16 cellular contexts compared by ENCODE assay signal in the genomic region with DNA sequence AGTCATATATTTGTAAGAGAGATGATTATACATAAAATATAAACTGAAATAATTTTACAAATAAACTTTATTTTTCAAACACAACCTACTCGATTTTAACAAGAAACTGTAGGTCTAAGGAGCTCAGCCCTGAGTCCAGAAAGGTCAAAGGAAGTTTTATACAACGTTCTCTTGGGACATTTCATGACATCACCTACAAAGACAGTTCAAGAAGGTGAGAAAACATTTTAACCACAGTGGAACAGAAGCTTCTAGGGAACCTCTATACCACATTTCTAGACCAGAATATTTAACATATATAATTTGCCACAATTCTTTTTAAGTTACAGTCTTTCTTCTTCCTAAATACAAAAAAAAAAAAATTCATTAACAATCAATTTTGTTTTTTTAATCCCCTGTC. TPM values are rescaled to one million over a fixed set of nuclear protein-coding genes. Genes with fewer than 3 reads are reported as not detected.
DNase-seq lines count a peak whose midpoint lies in the region; ATAC-seq and FAIRE-seq lines count a peak whose summit lies in the region.
"Had no signal": no experiment of that assay in that cellular context is flagged by ENCODE, and none has a peak within 500 bp of the region (broad histone marks: within the 10 kb centered on the region; RNA-seq: fewer than 3 reads in every experiment).

No MANE protein-coding gene starts in this region.

- H3K27ac Mint-ChIP-seq in activated CD4-positive, alpha-beta T cell treated with anti-CD3 and anti-CD28 coated beads, Interleukin-2, amount 10 ng/mL, durations not matched to agents 24 days and 14 days, result peak overlapping the region; percentile 95
- peak overlapping the region; percentile 97 for H3K27ac Mint-ChIP-seq in activated naive CD8-positive, alpha-beta T cell
- no peak overlapping the region for H3K27ac Mint-ChIP-seq in activated CD4-positive, alpha-beta T cell treated with anti-CD3 and anti-CD28 coated beads, Interleukin-2, amount 10 ng/mL, durations not matched to agents 7 days and 5 days

- WGBS in small intestine, 3 donors, result 28 to 61% (median 35%) methylated on average over 2 of the region's 2 CpGs

- no peak overlapping the region for H3K27ac ChIP-seq in small intestine (ENCODE audit: low read depth in 1 of 2, low read length in 1 of 2)
- H3K27ac ChIP-seq: dorsolateral prefrontal cortex, lower lobe of right lung, parathyroid adenoma had no signal

- H3K4me1 Mint-ChIP-seq in activated CD4-positive, alpha-beta T cell treated with anti-CD3 and anti-CD28 coated beads, Interleukin-2, amount 10 ng/mL, durations not matched to agents 24 days and 14 days, result peaks cover 67% of the 10 kb centered on the region
- H3K4me1 Mint-ChIP-seq in activated naive CD8-positive, alpha-beta T cell (ENCODE audit: low read depth), result peaks cover 83% of the 10 kb centered on the region
- H3K4me1 Mint-ChIP-seq in activated CD4-positive, alpha-beta T cell treated with anti-CD3 and anti-CD28 coated beads, Interleukin-2, amount 10 ng/mL, durations not matched to agents 7 days and 5 days, result peaks cover 74% of the 10 kb centered on the region

- CTCF ChIA-PET in activated CD4-positive, alpha-beta T cell treated with anti-CD3 and anti-CD28 coated beads, Interleukin-2, amount 10 ng/mL, durations not matched to agents 7 days and 5 days (lab: Charles Lee), result interaction anchor here (0.6 to 1.6 kb wide), 5 partner anchors 9 to 781 kb away, joined by 3 to 4 read pairs (median 3); no protein-coding TSS in a partner anchor

- H3K36me3 ChIP-seq in small intestine (ENCODE audit: control insufficient read depth in 2 of 2, insufficient read depth in 2 of 2, low read length in 2 of 2), result peaks cover 0 to 1% of the 10 kb centered on the region in 2 donors
- H3K36me3 ChIP-seq: lower lobe of right lung had no signal

- no peaks in the 10 kb centered on the region for H3K9me3 ChIP-seq in small intestine (ENCODE audit: control insufficient read depth, low read depth)
- H3K9me3 ChIP-seq: lower lobe of right lung had no signal

- POLR2A ChIA-PET in activated CD4-positive, alpha-beta T cell treated with anti-CD3 and anti-CD28 coated beads, Interleukin-2, amount 10 ng/mL, durations not matched to agents 7 days and 5 days (lab: Charles Lee), result interaction anchor here (0.6 kb wide), 1 partner anchor 29 kb away, joined by 3 read pairs; no protein-coding TSS in a partner anchor

- intact Hi-C loops in activated CD4-positive, alpha-beta T cell treated with anti-CD3 and anti-CD28 coated beads, Interleukin-2, amount 10 ng/mL, durations not matched to agents 24 days and 14 days (cut with micrococcal nuclease), result loop anchor here (2.0 to 5.0 kb wide), 3 partner anchors 152 to 461 kb away; a partner anchor contains a TSS
- intact Hi-C loops in Right ventricle myocardium superior (cut with DNase I), result no loop called here

- peaks cover 10 to 16% of the 10 kb centered on the region in 2 donors for H3K4me1 ChIP-seq in small intestine (ENCODE audit: control insufficient read depth in 2 of 2, insufficient read depth in 1 of 2, low read depth in 1 of 2, low read length in 1 of 2)
- H3K4me1 ChIP-seq: parathyroid adenoma had no signal

- H3K4me3 Mint-ChIP-seq in activated CD4-positive, alpha-beta T cell treated with anti-CD3 and anti-CD28 coated beads, Interleukin-2, amount 10 ng/mL, durations not matched to agents 24 days and 14 days, result peak overlapping the region; percentile 72
- peak overlapping the region; percentile 52 for H3K4me3 Mint-ChIP-seq in activated naive CD8-positive, alpha-beta T cell
- no peak overlapping the region for H3K4me3 Mint-ChIP-seq in activated CD4-positive, alpha-beta T cell treated with anti-CD3 and anti-CD28 coated beads, Interleukin-2, amount 10 ng/mL, durations not matched to agents 7 days and 5 days

- no peak for FAIRE-seq in small intestine (lab: Jason Lieb, UNC)
- FAIRE-seq: H1 had no signal

- H3K4me3 ChIP-seq in small intestine (ENCODE audit: low read depth in 1 of 2, low read length in 2 of 2), result no peak overlapping the region
- H3K4me3 ChIP-seq: dorsolateral prefrontal cortex, K562, lower lobe of right lung had no signal

- peak; percentile 60 for DNase-seq in activated CD4-positive, alpha-beta T cell treated with anti-CD3 and anti-CD28 coated beads, Interleukin-2, amount 10 ng/mL, durations not matched to agents 24 days and 14 days
- DNase-seq in activated CD4-positive, alpha-beta T cell treated with anti-CD3 and anti-CD28 coated beads for 1 hour, result no peak
- DNase-seq in small intestine, result peak; percentile 59
- DNase-seq in Right ventricle myocardium superior, result no peak
- DNase-seq in NCI-H446 treated with DMSO at 0.1 percent for 48 hours (lab: John Stamatoyannopoulos, UW), result no peak
- no peak for DNase-seq in activated CD4-positive, alpha-beta T cell treated with anti-CD3 and anti-CD28 coated beads, Interleukin-2, amount 10 ng/mL, durations not matched to agents 7 days and 5 days
- DNase-seq: 8988T; activated effector memory CD4-positive, alpha-beta T cell treated with anti-CD3 and anti-CD28 coated beads, Interleukin-2, amount 50 U/mL, for 16 hours; DMS79; dorsolateral prefrontal cortex; lower lobe of right lung had no signal

- peaks cover 66% of the 10 kb centered on the region for H3K36me3 Mint-ChIP-seq in activated CD4-positive, alpha-beta T cell treated with anti-CD3 and anti-CD28 coated beads, Interleukin-2, amount 10 ng/mL, durations not matched to agents 24 days and 14 days (ENCODE audit: low read depth)
- H3K36me3 Mint-ChIP-seq in activated naive CD8-positive, alpha-beta T cell, result peaks cover 39% of the 10 kb centered on the region
- H3K36me3 Mint-ChIP-seq in activated CD4-positive, alpha-beta T cell treated with anti-CD3 and anti-CD28 coated beads, Interleukin-2, amount 10 ng/mL, durations not matched to agents 7 days and 5 days (ENCODE audit: low read depth), result peaks cover 72% of the 10 kb centered on the region

- ATAC-seq in HG02588 (IDR thresholded peaks at IDR 0.05; ENCODE audit: unreplicated experiment) (peak; percentile 51), Right ventricle myocardium superior (ENCODE audit: poor library complexity) (no peak)

- no peaks in the 10 kb centered on the region for H3K27me3 Mint-ChIP-seq in activated CD4-positive, alpha-beta T cell treated with anti-CD3 and anti-CD28 coated beads, Interleukin-2, amount 10 ng/mL, durations not matched to agents 24 days and 14 days
- H3K27me3 Mint-ChIP-seq in activated naive CD8-positive, alpha-beta T cell, result no peaks in the 10 kb centered on the region
- H3K27me3 Mint-ChIP-seq in activated CD4-positive, alpha-beta T cell treated with anti-CD3 and anti-CD28 coated beads, Interleukin-2, amount 10 ng/mL, durations not matched to agents 7 days and 5 days, result no peaks in the 10 kb centered on the region

- H3K9me3 Mint-ChIP-seq in activated CD4-positive, alpha-beta T cell treated with anti-CD3 and anti-CD28 coated beads, Interleukin-2, amount 10 ng/mL, durations not matched to agents 24 days and 14 days, result peaks cover 6% of the 10 kb centered on the region
- H3K9me3 Mint-ChIP-seq in activated naive CD8-positive, alpha-beta T cell (ENCODE audit: low read depth), result no peaks in the 10 kb centered on the region
- H3K9me3 Mint-ChIP-seq in activated CD4-positive, alpha-beta T cell treated with anti-CD3 and anti-CD28 coated beads, Interleukin-2, amount 10 ng/mL, durations not matched to agents 7 days and 5 days, result peaks cover 14% of the 10 kb centered on the region

- no peaks in the 10 kb centered on the region for H3K27me3 ChIP-seq in small intestine (ENCODE audit: control insufficient read depth in 2 of 2, insufficient read depth in 2 of 2, low read length in 2 of 2)
- H3K27me3 ChIP-seq: dorsolateral prefrontal cortex had no signal

RNA-seq across cellular contexts. Expression of a gene that starts 40.1 kb away (rescaled TPM):
- total RNA-seq in activated CD4-positive, alpha-beta T cell treated with anti-CD3 and anti-CD28 coated beads, Interleukin-2, amount 10 ng/mL, durations not matched to agents 24 days and 14 days, result 177 and 183 TPM in 2 replicates
- polyA plus RNA-seq in small intestine, result 10 to 100 TPM in 1 of 3 donors, 1 to 10 TPM in 2; 8.8 to 16.3 (median 9.5) TPM
- total RNA-seq in Right ventricle myocardium superior, result 56.7 TPM
- total RNA-seq in activated CD4-positive, alpha-beta T cell treated with anti-CD3 and anti-CD28 coated beads, Interleukin-2, amount 10 ng/mL, durations not matched to agents 7 days and 5 days, result 100 to 1,000 TPM; 115 to 148 TPM

Comparison
In these comparisons a context has a peak if more than half of its experiments do, and no peak if none do; other contexts are left out.
1. DNase-seq: peak in activated CD4-positive, alpha-beta T cell treated with anti-CD3 and anti-CD28 coated beads, Interleukin-2, amount 10 ng/mL, durations not matched to agents 24 days and 14 days (single experiment) and small intestine (single experiment); none in activated CD4-positive, alpha-beta T cell treated with anti-CD3 and anti-CD28 coated beads for 1 hour (single experiment), Right ventricle myocardium superior (single experiment), NCI-H446 treated with DMSO at 0.1 percent for 48 hours (single experiment) and activated CD4-positive, alpha-beta T cell treated with anti-CD3 and anti-CD28 coated beads, Interleukin-2, amount 10 ng/mL, durations not matched to agents 7 days and 5 days (single experiment).